In the genomic region with DNA sequence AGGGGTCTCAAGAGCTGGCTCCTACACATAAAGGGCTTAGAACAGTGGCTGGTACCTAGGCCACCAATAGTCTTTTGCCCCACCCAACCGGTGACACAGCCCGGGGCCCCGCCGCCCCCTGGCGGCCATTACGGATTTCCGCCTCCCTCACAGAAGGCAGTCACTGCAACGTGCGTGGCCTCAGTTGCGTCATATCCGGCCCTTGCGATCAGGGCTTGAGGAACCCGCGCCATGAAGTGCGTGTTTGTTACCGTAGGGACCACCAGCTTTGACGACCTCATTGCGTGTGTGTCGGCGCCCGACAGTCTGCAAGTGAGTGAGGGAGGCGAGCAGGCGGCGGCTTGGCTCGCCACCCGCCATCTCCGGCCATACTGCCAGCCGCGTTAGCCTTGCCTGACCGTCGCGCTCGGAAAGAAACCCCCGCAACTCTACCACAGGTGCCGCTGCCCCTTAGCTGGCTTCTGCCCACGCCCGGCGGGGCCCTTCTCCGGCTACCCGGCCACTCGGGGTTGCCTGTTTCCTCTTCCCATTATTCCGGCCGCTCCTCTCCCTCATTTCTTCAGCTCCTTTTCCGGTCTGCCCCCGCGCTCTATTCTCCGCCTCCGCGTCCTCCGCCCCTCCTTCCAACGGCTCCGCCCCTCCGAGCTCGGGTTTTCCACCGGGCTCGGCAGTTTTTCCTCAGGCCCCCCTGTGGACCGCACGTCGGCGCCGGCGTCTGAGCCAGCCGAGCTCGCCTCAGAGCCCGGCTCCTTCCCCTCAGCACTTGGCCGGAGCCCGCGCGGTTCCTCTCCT, we compare ENCODE assay signal across 1 cellular context.
A peak's percentile ranks its signal among the peaks of the same experiment; 100 is the strongest.
TF ChIP-seq lines count a peak whose summit lies in the region.

TSS of gene ALG13 (plus strand) at position 183 of the 792 bp plus-strand sequence. CDS start at position 232, 49 bp downstream.

TF ChIP-seq in GM12878, 131 proteins besides CTCF, POLR2A, EP300 and RAD21 (continued from another document and continues in another):
- TF ChIP-seq, protein P1, sequence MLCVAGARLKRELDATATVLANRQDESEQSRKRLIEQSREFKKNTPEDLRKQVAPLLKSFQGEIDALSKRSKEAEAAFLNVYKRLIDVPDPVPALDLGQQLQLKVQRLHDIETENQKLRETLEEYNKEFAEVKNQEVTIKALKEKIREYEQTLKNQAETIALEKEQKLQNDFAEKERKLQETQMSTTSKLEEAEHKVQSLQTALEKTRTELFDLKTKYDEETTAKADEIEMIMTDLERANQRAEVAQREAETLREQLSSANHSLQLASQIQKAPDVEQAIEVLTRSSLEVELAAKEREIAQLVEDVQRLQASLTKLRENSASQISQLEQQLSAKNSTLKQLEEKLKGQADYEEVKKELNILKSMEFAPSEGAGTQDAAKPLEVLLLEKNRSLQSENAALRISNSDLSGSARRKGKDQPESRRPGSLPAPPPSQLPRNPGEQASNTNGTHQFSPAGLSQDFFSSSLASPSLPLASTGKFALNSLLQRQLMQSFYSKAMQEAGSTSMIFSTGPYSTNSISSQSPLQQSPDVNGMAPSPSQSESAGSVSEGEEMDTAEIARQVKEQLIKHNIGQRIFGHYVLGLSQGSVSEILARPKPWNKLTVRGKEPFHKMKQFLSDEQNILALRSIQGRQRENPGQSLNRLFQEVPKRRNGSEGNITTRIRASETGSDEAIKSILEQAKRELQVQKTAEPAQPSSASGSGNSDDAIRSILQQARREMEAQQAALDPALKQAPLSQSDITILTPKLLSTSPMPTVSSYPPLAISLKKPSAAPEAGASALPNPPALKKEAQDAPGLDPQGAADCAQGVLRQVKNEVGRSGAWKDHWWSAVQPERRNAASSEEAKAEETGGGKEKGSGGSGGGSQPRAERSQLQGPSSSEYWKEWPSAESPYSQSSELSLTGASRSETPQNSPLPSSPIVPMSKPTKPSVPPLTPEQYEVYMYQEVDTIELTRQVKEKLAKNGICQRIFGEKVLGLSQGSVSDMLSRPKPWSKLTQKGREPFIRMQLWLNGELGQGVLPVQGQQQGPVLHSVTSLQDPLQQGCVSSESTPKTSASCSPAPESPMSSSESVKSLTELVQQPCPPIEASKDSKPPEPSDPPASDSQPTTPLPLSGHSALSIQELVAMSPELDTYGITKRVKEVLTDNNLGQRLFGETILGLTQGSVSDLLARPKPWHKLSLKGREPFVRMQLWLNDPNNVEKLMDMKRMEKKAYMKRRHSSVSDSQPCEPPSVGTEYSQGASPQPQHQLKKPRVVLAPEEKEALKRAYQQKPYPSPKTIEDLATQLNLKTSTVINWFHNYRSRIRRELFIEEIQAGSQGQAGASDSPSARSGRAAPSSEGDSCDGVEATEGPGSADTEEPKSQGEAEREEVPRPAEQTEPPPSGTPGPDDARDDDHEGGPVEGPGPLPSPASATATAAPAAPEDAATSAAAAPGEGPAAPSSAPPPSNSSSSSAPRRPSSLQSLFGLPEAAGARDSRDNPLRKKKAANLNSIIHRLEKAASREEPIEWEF (IDR thresholded peaks at IDR 0.05; ENCODE audit: insufficient replicate concordance, low read depth, low read length): no peak
- TF ChIP-seq BACH1 (IDR thresholded peaks at IDR 0.05; ENCODE audit: borderline replicate concordance) (peak; percentile 66), MXI1 (IDR thresholded peaks at IDR 0.05; ENCODE audit: low read depth, low read length) (peak; percentile 33; the same call in 1 of the 2 replicates), ZNF207 (IDR thresholded peaks at IDR 0.05; ENCODE audit: borderline replicate concordance) (no peak), CEBPZ (IDR thresholded peaks at IDR 0.05; ENCODE audit: low read depth, low read length) (no peak), USF2 (IDR thresholded peaks at IDR 0.05; ENCODE audit: borderline replicate concordance, low read depth, low read length) (no peak), ZBED1 (IDR thresholded peaks at IDR 0.05; ENCODE audit: borderline replicate concordance) (no peak), RAD51 (IDR thresholded peaks at IDR 0.05) (no peak), PML (IDR thresholded peaks at IDR 0.05; ENCODE audit: low read length) (peak; percentile 83), GABPA (IDR thresholded peaks at IDR 0.05; ENCODE audit: low read depth) (peak; percentile 85), CREB1 (IDR thresholded peaks at IDR 0.05; ENCODE audit: low read depth) (peak; percentile 95), ETV6 (conservative IDR thresholded peaks at IDR 0.05 in 1 of 2, IDR thresholded peaks at IDR 0.05 in 1 of 2; ENCODE audit: borderline replicate concordance in 1 of 2, low read depth in 1 of 2) (no peak), DPF2 (IDR thresholded peaks at IDR 0.05) (0 out of 2 replicates have a peak, but pooled peaks have one; percentile 75), ZSCAN29 (IDR thresholded peaks at IDR 0.05) (no peak), SIX5 (IDR thresholded peaks at IDR 0.05; ENCODE audit: low read depth, low read length, severe bottlenecking) (no peak), ZZZ3 (IDR thresholded peaks at IDR 0.05; ENCODE audit: control insufficient read depth, insufficient read length, low read depth) (no peak), E2F4 (IDR thresholded peaks at IDR 0.05; ENCODE audit: low read depth, low read length) (no peak), JUNB (IDR thresholded peaks at IDR 0.05) (no peak), NR2C2 (IDR thresholded peaks at IDR 0.05; ENCODE audit: borderline replicate concordance, control insufficient read depth, insufficient read length, low read depth) (no peak), JUND (IDR thresholded peaks at IDR 0.05; ENCODE audit: low read depth, low read length) (0 out of 2 replicates have a peak, but pooled peaks have one; percentile 48), BCL11A (IDR thresholded peaks at IDR 0.05; ENCODE audit: low read depth, low read length) (no peak), ZBTB40 (IDR thresholded peaks at IDR 0.05; ENCODE audit: borderline replicate concordance) (peak; percentile 82), GATAD2B (conservative IDR thresholded peaks at IDR 0.05; ENCODE audit: low read depth) (no peak; the same call in 1 of the 2 replicates), SMC3 (IDR thresholded peaks at IDR 0.05; ENCODE audit: borderline replicate concordance, low read length) (no peak)
- TF ChIP-seq, protein P2, sequence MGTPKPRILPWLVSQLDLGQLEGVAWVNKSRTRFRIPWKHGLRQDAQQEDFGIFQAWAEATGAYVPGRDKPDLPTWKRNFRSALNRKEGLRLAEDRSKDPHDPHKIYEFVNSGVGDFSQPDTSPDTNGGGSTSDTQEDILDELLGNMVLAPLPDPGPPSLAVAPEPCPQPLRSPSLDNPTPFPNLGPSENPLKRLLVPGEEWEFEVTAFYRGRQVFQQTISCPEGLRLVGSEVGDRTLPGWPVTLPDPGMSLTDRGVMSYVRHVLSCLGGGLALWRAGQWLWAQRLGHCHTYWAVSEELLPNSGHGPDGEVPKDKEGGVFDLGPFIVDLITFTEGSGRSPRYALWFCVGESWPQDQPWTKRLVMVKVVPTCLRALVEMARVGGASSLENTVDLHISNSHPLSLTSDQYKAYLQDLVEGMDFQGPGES (IDR thresholded peaks at IDR 0.05): no peak
- TF ChIP-seq, protein P3, sequence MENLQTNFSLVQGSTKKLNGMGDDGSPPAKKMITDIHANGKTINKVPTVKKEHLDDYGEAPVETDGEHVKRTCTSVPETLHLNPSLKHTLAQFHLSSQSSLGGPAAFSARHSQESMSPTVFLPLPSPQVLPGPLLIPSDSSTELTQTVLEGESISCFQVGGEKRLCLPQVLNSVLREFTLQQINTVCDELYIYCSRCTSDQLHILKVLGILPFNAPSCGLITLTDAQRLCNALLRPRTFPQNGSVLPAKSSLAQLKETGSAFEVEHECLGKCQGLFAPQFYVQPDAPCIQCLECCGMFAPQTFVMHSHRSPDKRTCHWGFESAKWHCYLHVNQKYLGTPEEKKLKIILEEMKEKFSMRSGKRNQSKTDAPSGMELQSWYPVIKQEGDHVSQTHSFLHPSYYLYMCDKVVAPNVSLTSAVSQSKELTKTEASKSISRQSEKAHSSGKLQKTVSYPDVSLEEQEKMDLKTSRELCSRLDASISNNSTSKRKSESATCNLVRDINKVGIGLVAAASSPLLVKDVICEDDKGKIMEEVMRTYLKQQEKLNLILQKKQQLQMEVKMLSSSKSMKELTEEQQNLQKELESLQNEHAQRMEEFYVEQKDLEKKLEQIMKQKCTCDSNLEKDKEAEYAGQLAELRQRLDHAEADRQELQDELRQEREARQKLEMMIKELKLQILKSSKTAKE (IDR thresholded peaks at IDR 0.05; ENCODE audit: low read depth, poor library complexity, severe bottlenecking): no peak
- TF ChIP-seq, protein P4, sequence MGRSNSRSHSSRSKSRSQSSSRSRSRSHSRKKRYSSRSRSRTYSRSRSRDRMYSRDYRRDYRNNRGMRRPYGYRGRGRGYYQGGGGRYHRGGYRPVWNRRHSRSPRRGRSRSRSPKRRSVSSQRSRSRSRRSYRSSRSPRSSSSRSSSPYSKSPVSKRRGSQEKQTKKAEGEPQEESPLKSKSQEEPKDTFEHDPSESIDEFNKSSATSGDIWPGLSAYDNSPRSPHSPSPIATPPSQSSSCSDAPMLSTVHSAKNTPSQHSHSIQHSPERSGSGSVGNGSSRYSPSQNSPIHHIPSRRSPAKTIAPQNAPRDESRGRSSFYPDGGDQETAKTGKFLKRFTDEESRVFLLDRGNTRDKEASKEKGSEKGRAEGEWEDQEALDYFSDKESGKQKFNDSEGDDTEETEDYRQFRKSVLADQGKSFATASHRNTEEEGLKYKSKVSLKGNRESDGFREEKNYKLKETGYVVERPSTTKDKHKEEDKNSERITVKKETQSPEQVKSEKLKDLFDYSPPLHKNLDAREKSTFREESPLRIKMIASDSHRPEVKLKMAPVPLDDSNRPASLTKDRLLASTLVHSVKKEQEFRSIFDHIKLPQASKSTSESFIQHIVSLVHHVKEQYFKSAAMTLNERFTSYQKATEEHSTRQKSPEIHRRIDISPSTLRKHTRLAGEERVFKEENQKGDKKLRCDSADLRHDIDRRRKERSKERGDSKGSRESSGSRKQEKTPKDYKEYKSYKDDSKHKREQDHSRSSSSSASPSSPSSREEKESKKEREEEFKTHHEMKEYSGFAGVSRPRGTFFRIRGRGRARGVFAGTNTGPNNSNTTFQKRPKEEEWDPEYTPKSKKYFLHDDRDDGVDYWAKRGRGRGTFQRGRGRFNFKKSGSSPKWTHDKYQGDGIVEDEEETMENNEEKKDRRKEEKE (IDR thresholded peaks at IDR 0.05): no peak
